In the genomic region with DNA sequence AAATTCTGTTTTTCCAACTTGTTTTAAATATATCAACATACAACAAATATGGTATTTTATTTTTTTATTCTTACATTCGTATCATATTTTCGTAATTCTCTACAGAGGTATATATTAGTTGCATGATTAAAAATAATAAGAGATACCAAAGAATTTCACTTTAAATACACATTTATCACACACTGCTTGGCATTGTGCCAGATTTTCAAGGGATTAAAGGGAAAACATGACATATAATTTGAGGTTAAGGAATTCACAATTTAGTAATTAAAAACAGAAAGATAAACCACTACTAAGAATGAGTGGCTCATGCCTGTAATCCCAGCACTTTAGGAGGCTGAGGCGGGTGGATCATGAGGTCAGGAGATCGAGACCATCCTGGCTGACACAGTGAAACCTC, we compare ENCODE assay signal across 1 cellular context.
TF ChIP-seq lines count a peak whose summit lies in the region.

No MANE protein-coding gene starts in this region.

TF ChIP-seq in HepG2, 621 proteins besides CTCF, POLR2A, EP300 and RAD21 (continued from another document):
- TF ChIP-seq, protein P1, sequence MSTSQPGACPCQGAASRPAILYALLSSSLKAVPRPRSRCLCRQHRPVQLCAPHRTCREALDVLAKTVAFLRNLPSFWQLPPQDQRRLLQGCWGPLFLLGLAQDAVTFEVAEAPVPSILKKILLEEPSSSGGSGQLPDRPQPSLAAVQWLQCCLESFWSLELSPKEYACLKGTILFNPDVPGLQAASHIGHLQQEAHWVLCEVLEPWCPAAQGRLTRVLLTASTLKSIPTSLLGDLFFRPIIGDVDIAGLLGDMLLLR (CRISPR knock-in tag; IDR thresholded peaks at IDR 0.05): no peak
